ENCODE assay signal across 32 cellular contexts in genomic region chr14:101335061-101335661, GRCh38.
DNase-seq lines count a peak whose midpoint lies in the region; ATAC-seq, FAIRE-seq and TF ChIP-seq lines count a peak whose summit lies in the region.
"Had no signal": no experiment of that assay in that cellular context is flagged by ENCODE, and none has a peak within 500 bp of the region (broad histone marks: within the 10 kb centered on the region; RNA-seq: fewer than 3 reads in every experiment).

No MANE protein-coding gene starts in this region.

- H4K8ac ChIP-seq in trophoblast cell (ENCODE audit: low read depth, low read length): no peak overlapping the region

- H3K27ac ChIP-seq in dorsolateral prefrontal cortex (peak overlapping the region in 38 of 59 donors; percentile 6 to 85 (median 54)), liver (ENCODE audit: low read depth in 1 of 2, low read length in 2 of 2) (peak overlapping the region; percentile 80 to 92), sigmoid colon (peak overlapping the region in 3 of 4 donors; percentile 37 to 55 (median 48)), trophoblast cell (ENCODE audit: low read depth, low read length) (no peak overlapping the region), kidney (ENCODE audit: low read depth in 2 of 2, low read length in 2 of 2) (no peak overlapping the region)
- H3K27ac ChIP-seq: adrenal gland; BLaER1 treated with 17β-estradiol and CSF1 and Interleukin-3, amounts not matched to agents 10 nM and 100 nM; breast epithelium; coronary artery; gastroesophageal sphincter; lower lobe of right lung; tibial artery had no signal

- no peak overlapping the region for H2AFZ ChIP-seq in trophoblast cell (ENCODE audit: insufficient read depth, low read length, poor library complexity)

- ATAC-seq in GM18907 (IDR thresholded peaks at IDR 0.05; ENCODE audit: unreplicated experiment): no peak
- ATAC-seq: gastroesophageal sphincter, lower lobe of right lung, mucosa of descending colon, T-cell had no signal

- no peak for TF ChIP-seq EP300 in sigmoid colon (IDR thresholded peaks at IDR 0.05)

- H3K79me2 ChIP-seq in trophoblast cell (ENCODE audit: control insufficient read depth, insufficient read depth, low read length, poor library complexity): no peaks in the 10 kb centered on the region

- no peaks in the 10 kb centered on the region for H3K9me3 ChIP-seq in liver (ENCODE audit: control insufficient read depth in 4 of 4, low read length in 3 of 4)
- no peaks in the 10 kb centered on the region for H3K9me3 ChIP-seq in sigmoid colon
- peaks cover 3% of the 10 kb centered on the region for H3K9me3 ChIP-seq in trophoblast cell (ENCODE audit: insufficient read depth, low read depth, low read length)
- H3K9me3 ChIP-seq in kidney (ENCODE audit: control insufficient read depth in 1 of 2, low read length in 2 of 2): no peaks in the 10 kb centered on the region
- H3K9me3 ChIP-seq: adrenal gland; BLaER1 treated with 17β-estradiol and CSF1 and Interleukin-3, amounts not matched to agents 10 nM and 100 nM; breast epithelium; gastroesophageal sphincter; lower lobe of right lung; mucosa of descending colon; tibial artery had no signal

- no peak overlapping the region for H2BK5ac ChIP-seq in trophoblast cell (ENCODE audit: low read depth, low read length, poor library complexity)

- H3K27me3 ChIP-seq in dorsolateral prefrontal cortex: peaks cover 0 to 12% (median 0%) of the 10 kb centered on the region in 45 donors
- no peaks in the 10 kb centered on the region for H3K27me3 ChIP-seq in liver (ENCODE audit: control insufficient read depth in 4 of 4, insufficient read depth in 4 of 4, low read length in 3 of 4)
- no peaks in the 10 kb centered on the region for H3K27me3 ChIP-seq in sigmoid colon
- H3K27me3 ChIP-seq in trophoblast cell (ENCODE audit: insufficient read depth, low read length): no peaks in the 10 kb centered on the region
- H3K27me3 ChIP-seq: BLaER1 treated with 17β-estradiol and CSF1 and Interleukin-3, amounts not matched to agents 10 nM and 100 nM had no signal

- H3K4me1 ChIP-seq in liver (ENCODE audit: control insufficient read depth in 4 of 4, insufficient read depth in 4 of 4, low read length in 3 of 4) (peaks cover 12 to 33% (median 23%) of the 10 kb centered on the region in 4 donors), sigmoid colon (peaks cover 0 to 29% (median 21%) of the 10 kb centered on the region in 4 donors), trophoblast cell (ENCODE audit: control insufficient read depth in 1 of 2, insufficient read depth in 2 of 2, low read length in 2 of 2) (peaks cover 3 to 7% of the 10 kb centered on the region in 2 experiments), kidney (ENCODE audit: control insufficient read depth in 1 of 2, insufficient read depth in 1 of 2, low read depth in 1 of 2, low read length in 2 of 2) (no peaks in the 10 kb centered on the region)
- H3K4me1 ChIP-seq: adrenal gland; BLaER1 treated with 17β-estradiol and CSF1 and Interleukin-3, amounts not matched to agents 10 nM and 100 nM; breast epithelium; lower lobe of right lung; tibial artery had no signal

- no peak overlapping the region for H4K12ac ChIP-seq in trophoblast cell (ENCODE audit: low read depth, low read length)

- H3K23ac ChIP-seq in trophoblast cell (ENCODE audit: low read length): no peak overlapping the region

- no peak overlapping the region for H2AK5ac ChIP-seq in trophoblast cell (ENCODE audit: low read length)

- TF ChIP-seq CTCF in dorsolateral prefrontal cortex (IDR thresholded peaks at IDR 0.05 in 54 of 56, conservative IDR thresholded peaks at IDR 0.05 in 2 of 56; ENCODE audit: low read depth in 1 of 56, partially characterized antibody in 56 of 56) (no peak), liver (IDR thresholded peaks at IDR 0.05; ENCODE audit: low read depth, low read length, missing input control) (no peak), sigmoid colon (IDR thresholded peaks at IDR 0.05) (no peak), kidney (IDR thresholded peaks at IDR 0.05; ENCODE audit: borderline replicate concordance, extremely low read depth, insufficient read depth) (no peak)

- H3K36me3 ChIP-seq in liver (ENCODE audit: control insufficient read depth in 4 of 4, insufficient read depth in 3 of 4, low read depth in 1 of 4, low read length in 3 of 4) (no peaks in the 10 kb centered on the region), sigmoid colon (no peaks in the 10 kb centered on the region), trophoblast cell (ENCODE audit: control insufficient read depth in 1 of 2, insufficient read depth in 2 of 2, low read length in 2 of 2) (no peaks in the 10 kb centered on the region), kidney (ENCODE audit: control insufficient read depth in 1 of 2, insufficient read depth in 2 of 2, low read length in 2 of 2) (no peaks in the 10 kb centered on the region)
- H3K36me3 ChIP-seq: adrenal gland; BLaER1 treated with 17β-estradiol and CSF1 and Interleukin-3, amounts not matched to agents 10 nM and 100 nM; breast epithelium; gastroesophageal sphincter; lower lobe of right lung; tibial artery had no signal

- H4K91ac ChIP-seq in trophoblast cell (ENCODE audit: low read depth, low read length): no peak overlapping the region

- no peak for FAIRE-seq in kidney (lab: Jason Lieb, UNC)
- FAIRE-seq: islet of Langerhans had no signal

- no peak for TF ChIP-seq POLR2A in sigmoid colon (IDR thresholded peaks at IDR 0.05)

- no peak overlapping the region for H3K4me3 ChIP-seq in dorsolateral prefrontal cortex
- H3K4me3 ChIP-seq in liver (ENCODE audit: low read depth in 1 of 3, low read length in 3 of 3): no peak overlapping the region
- H3K4me3 ChIP-seq in sigmoid colon: no peak overlapping the region
- H3K4me3 ChIP-seq in trophoblast cell (ENCODE audit: low read depth, low read length): no peak overlapping the region
- H3K4me3 ChIP-seq in kidney (ENCODE audit: low read length in 2 of 2): no peak overlapping the region
- H3K4me3 ChIP-seq: adrenal gland; BLaER1 treated with 17β-estradiol and CSF1 and Interleukin-3, amounts not matched to agents 10 nM and 100 nM; breast epithelium; coronary artery; gastroesophageal sphincter; lower lobe of right lung; mucosa of descending colon; tibial artery had no signal

- 22% methylated on average over 13 of the region's 13 CpGs for WGBS in liver
- WGBS in sigmoid colon, 2 donors: 75 to 83% methylated on average over 13 of the region's 13 CpGs
- WGBS in trophoblast cell (ENCODE audit: extremely low coverage, insufficient coverage, insufficient read length): no CpG with 5 or more reads among the region's 13 CpGs

- peak; percentile 44 to 53 for TF ChIP-seq RAD21 in liver (IDR thresholded peaks at IDR 0.05)

- H2BK120ac ChIP-seq in trophoblast cell (ENCODE audit: insufficient read depth, low read length, poor library complexity): no peak overlapping the region

- H3K14ac ChIP-seq in trophoblast cell (ENCODE audit: low read length): no peak overlapping the region

- H3K79me1 ChIP-seq in trophoblast cell (ENCODE audit: low read length): no peaks in the 10 kb centered on the region

- DNase-seq in HuH-7 (ENCODE audit: low spot score) (peak; percentile 42), dorsolateral prefrontal cortex (peak in 2 of 10 donors; percentile 35 to 48), sigmoid colon (peak; percentile 77), trophoblast cell (no peak), NCI-H2029 treated with DMSO at 0.1 percent for 48 hours (lab: John Stamatoyannopoulos, UW) (no peak), kidney (no peak)
- DNase-seq: ACHN; activated CD4-positive, alpha-beta T cell treated with anti-CD3 and anti-CD28 coated beads, Interleukin-2, amount 50 U/mL, for 4 hours; activated naive CD4-positive, alpha-beta T cell treated with anti-CD3 and anti-CD28 coated beads for 36 hours; adrenal gland; COR-L47; DMS79; GDM1; H7; KBM-7; lower lobe of right lung; mucosa of descending colon; NCI-H1105 treated with DMSO at 0.1 percent for 48 hours; NCI-H2029; NCI-H2227 treated with DMSO at 0.1 percent for 48 hours; NCI-H748 treated with DMSO at 0.1 percent for 48 hours; nephron progenitor cell; RPMI8226; T-cell; tibial artery had no signal

- H3K4ac ChIP-seq in trophoblast cell (ENCODE audit: low read depth, low read length): no peak overlapping the region

- H2BK12ac ChIP-seq in trophoblast cell (ENCODE audit: low read length): no peak overlapping the region

- intact Hi-C loops in dorsolateral prefrontal cortex (cut with DNase I): no loop called here
- intact Hi-C loops in sigmoid colon (cut with DNase I): no loop called here
- intact Hi-C loops in kidney (cut with DNase I): no loop called here

- H3K4me2 ChIP-seq in trophoblast cell (ENCODE audit: low read length): no peak overlapping the region
- H3K4me2 ChIP-seq: BLaER1 treated with 17β-estradiol and CSF1 and Interleukin-3, amounts not matched to agents 10 nM and 100 nM had no signal

- H3K18ac ChIP-seq in trophoblast cell (ENCODE audit: low read length): no peak overlapping the region

- H3K9ac ChIP-seq in liver (ENCODE audit: low read depth in 1 of 2, low read length in 2 of 2): no peak overlapping the region
- no peak overlapping the region for H3K9ac ChIP-seq in trophoblast cell (ENCODE audit: low read length)
- no peak overlapping the region for H3K9ac ChIP-seq in kidney (ENCODE audit: low read length in 2 of 2)
- H3K9ac ChIP-seq: BLaER1 treated with 17β-estradiol and CSF1 and Interleukin-3, amounts not matched to agents 10 nM and 100 nM had no signal

TF ChIP-seq in liver, 16 proteins besides CTCF, POLR2A, EP300 and RAD21 (continues in another document):
- TF ChIP-seq EGR1 (IDR thresholded peaks at IDR 0.05; ENCODE audit: low read depth in 2 of 2): no peak
- TF ChIP-seq SP1 (IDR thresholded peaks at IDR 0.05): peak; percentile 58
- peak; percentile 67 for TF ChIP-seq ZBTB33 (IDR thresholded peaks at IDR 0.05)
- TF ChIP-seq NR2F2 (IDR thresholded peaks at IDR 0.05): peak; percentile 3

Comparison
In these comparisons a context has a peak if more than half of its experiments do, and no peak if none do; other contexts are left out.
1. DNase-seq: peak in HuH-7 (single experiment) and sigmoid colon (single experiment); none in trophoblast cell (0 of 2), NCI-H2029 treated with DMSO at 0.1 percent for 48 hours (single experiment) and kidney (single experiment).
2. H3K27ac ChIP-seq: peak in dorsolateral prefrontal cortex (38 of 59), liver (2 of 2) and sigmoid colon (3 of 4); none in trophoblast cell (single experiment) and kidney (0 of 2).